ENCODE assay signal across 25 cellular contexts in genomic region chr3:60386311-60386710, GRCh38.
DNase-seq lines count a peak whose midpoint lies in the region; ATAC-seq lines count a peak whose summit lies in the region.
"Had no signal": no experiment of that assay in that cellular context is flagged by ENCODE, and none has a peak within 500 bp of the region (broad histone marks: within the 10 kb centered on the region; RNA-seq: fewer than 3 reads in every experiment).

No MANE protein-coding gene starts in this region.

- DNase-seq in AML-193 (lab: John Stamatoyannopoulos, UW) (peak; percentile 91 to 94), Kasumi-1 (lab: John Stamatoyannopoulos, UW) (peak; percentile 30 to 44), NOMO-1 (lab: John Stamatoyannopoulos, UW; ENCODE audit: unreplicated experiment in 2 of 2) (peak; percentile 49 to 94), SIG-M5 treated with dmso at 0.1 percent for 504 hours (lab: John Stamatoyannopoulos, UW; ENCODE audit: unreplicated experiment) (peak; percentile 71), cardiac septum (ENCODE audit: low spot score) (no peak), inferior parietal cortex (ENCODE audit: extremely low spot score) (no peak), hypothalamus (lab: John Stamatoyannopoulos, UW) (no peak)
- DNase-seq: BE2C; CD4-positive, CD25-positive, alpha-beta regulatory T cell; COR-L47; DMS79 treated with DMSO at 0.1 percent for 48 hours; H9; HFFc6; KBM-7; NCI-H1048; NCI-H1417 treated with DMSO at 0.1 percent for 48 hours; NCI-H187; NCI-H748 treated with DMSO at 0.1 percent for 48 hours; NK-92 treated with Interleukin-12 subunit alpha and Interleukin-12 subunit beta, amount 100 ng/mL, for 24 hours; PC-9; RPMI8226; SHP77; SK-N-SH; T-helper 1 cell had no signal

- intact Hi-C loops in cardiac septum (cut with DNase I) = no loop called here

- ATAC-seq in HG03378 (IDR thresholded peaks at IDR 0.05; ENCODE audit: unreplicated experiment) = no peak

Comparison
In these comparisons a context has a peak if more than half of its experiments do, and no peak if none do; other contexts are left out.
1. DNase-seq: peak in AML-193 (2 of 2), Kasumi-1 (2 of 2), NOMO-1 (2 of 2) and SIG-M5 treated with dmso at 0.1 percent for 504 hours (single experiment); none in cardiac septum (single experiment), inferior parietal cortex (single experiment) and hypothalamus (0 of 51).